8 cellular contexts compared by ENCODE assay signal in the genomic region with DNA sequence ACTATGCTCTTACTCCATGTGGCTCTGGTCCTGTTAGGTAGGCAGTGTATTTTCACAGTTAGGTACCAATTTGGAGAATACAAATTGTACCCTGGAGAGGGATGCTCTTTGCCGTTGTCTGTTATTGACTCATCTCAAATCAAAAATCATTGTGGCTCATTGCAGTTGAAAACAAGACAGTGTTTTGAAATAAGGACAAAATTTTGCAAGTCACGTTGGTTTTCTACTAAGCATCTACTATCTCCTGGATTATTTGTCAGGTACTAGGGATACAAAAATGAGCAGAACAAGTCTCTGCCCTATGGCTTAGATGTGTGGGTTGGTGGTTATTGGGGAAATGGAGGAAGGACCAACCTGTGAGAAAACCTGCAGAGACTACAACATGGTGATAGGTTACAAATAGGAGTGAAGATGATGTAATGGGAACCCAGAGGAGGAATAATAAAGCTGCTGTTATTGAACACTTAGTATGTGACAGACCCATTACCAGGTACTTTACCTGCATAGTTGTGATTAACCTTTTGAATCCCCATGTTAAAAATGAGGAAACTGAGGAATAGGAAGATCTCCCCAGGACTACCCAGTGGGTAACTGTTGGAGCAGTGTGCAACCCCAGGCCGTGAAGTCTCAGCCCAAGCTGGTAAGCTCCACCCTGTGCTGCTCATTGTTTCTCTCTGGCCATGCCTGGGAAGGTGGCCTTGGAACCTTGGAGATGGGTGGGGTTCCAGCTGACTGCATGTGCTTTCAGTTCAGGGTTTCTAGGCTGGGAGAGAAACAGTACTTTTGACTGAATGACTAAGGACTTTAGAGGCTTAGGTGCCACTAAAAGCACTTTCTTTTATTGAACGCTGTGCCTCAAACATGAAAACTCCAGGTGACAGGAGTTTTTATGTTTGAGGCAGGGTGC.
DNase-seq lines count a peak whose midpoint lies in the region; FAIRE-seq and TF ChIP-seq lines count a peak whose summit lies in the region.

No MANE protein-coding gene starts in this region.

- WGBS in esophagus squamous epithelium, 2 donors: 45 to 54% methylated on average over 3 to 4 of the region's 4 CpGs
- WGBS in small intestine, 3 donors: 36 to 60% (median 44%) methylated on average over 4 of the region's 4 CpGs
- WGBS in sigmoid colon, 2 donors: 41 to 58% methylated on average over 4 of the region's 4 CpGs

- H3K9me3 ChIP-seq in esophagus squamous epithelium (no peaks in the 10 kb centered on the region), small intestine (ENCODE audit: control insufficient read depth, low read depth) (no peaks in the 10 kb centered on the region), sigmoid colon (no peaks in the 10 kb centered on the region)

- H3K4me3 ChIP-seq in esophagus squamous epithelium (no peak overlapping the region), small intestine (ENCODE audit: low read depth in 1 of 2, low read length in 2 of 2) (no peak overlapping the region), coronary artery (no peak overlapping the region), sigmoid colon (no peak overlapping the region)

- TF ChIP-seq EP300 in sigmoid colon (IDR thresholded peaks at IDR 0.05): no peak

- H3K36me3 ChIP-seq in esophagus squamous epithelium: peaks cover 0 to 16% (median 0%) of the 10 kb centered on the region in 3 donors
- H3K36me3 ChIP-seq in small intestine (ENCODE audit: control insufficient read depth in 2 of 2, insufficient read depth in 2 of 2, low read length in 2 of 2): no peaks in the 10 kb centered on the region
- no peaks in the 10 kb centered on the region for H3K36me3 ChIP-seq in sigmoid colon

- no peak for FAIRE-seq in small intestine (lab: Jason Lieb, UNC)

- peak; percentile 12 for DNase-seq in NCI-H146 (lab: John Stamatoyannopoulos, UW)
- no peak for DNase-seq in NCI-H146 treated with DMSO at 0.1 percent for 48 hours (lab: John Stamatoyannopoulos, UW; ENCODE audit: unreplicated experiment)
- DNase-seq in NCI-H69 (lab: John Stamatoyannopoulos, UW): peak; percentile 84
- DNase-seq in esophagus squamous epithelium (lab: John Stamatoyannopoulos, UW): no peak
- peak; percentile 98 for DNase-seq in small intestine
- DNase-seq in coronary artery (ENCODE audit: low spot score): no peak
- no peak for DNase-seq in stimulated activated CD8-positive, alpha-beta memory T cell treated with anti-CD3 and anti-CD28 coated beads, Interleukin-4, amount 100 ng/mL, for 48 hours
- DNase-seq in sigmoid colon: no peak

- no peak for TF ChIP-seq POLR2A in esophagus squamous epithelium (IDR thresholded peaks at IDR 0.05)
- TF ChIP-seq POLR2A in sigmoid colon (IDR thresholded peaks at IDR 0.05): no peak

- TF ChIP-seq CTCF in esophagus squamous epithelium (IDR thresholded peaks at IDR 0.05): no peak
- TF ChIP-seq CTCF in coronary artery (IDR thresholded peaks at IDR 0.05): no peak
- no peak for TF ChIP-seq CTCF in sigmoid colon (IDR thresholded peaks at IDR 0.05)

- H3K27ac ChIP-seq in esophagus squamous epithelium (peak overlapping the region; percentile 80 to 91 (median 86)), small intestine (ENCODE audit: low read depth in 1 of 2, low read length in 1 of 2) (peak overlapping the region; percentile 91 to 93), coronary artery (peak overlapping the region in 1 of 2 donors; percentile 66), sigmoid colon (peak overlapping the region in 2 of 4 donors; percentile 58 to 66)

- no peaks in the 10 kb centered on the region for H3K27me3 ChIP-seq in esophagus squamous epithelium
- H3K27me3 ChIP-seq in small intestine (ENCODE audit: control insufficient read depth in 2 of 2, insufficient read depth in 2 of 2, low read length in 2 of 2): no peaks in the 10 kb centered on the region
- no peaks in the 10 kb centered on the region for H3K27me3 ChIP-seq in sigmoid colon

- intact Hi-C loops in esophagus squamous epithelium (cut with DNase I): no loop called here
- intact Hi-C loops in sigmoid colon (cut with DNase I): no loop called here

- peaks cover 43 to 71% (median 64%) of the 10 kb centered on the region in 3 donors for H3K4me1 ChIP-seq in esophagus squamous epithelium
- H3K4me1 ChIP-seq in small intestine (ENCODE audit: control insufficient read depth in 2 of 2, insufficient read depth in 1 of 2, low read depth in 1 of 2, low read length in 1 of 2): peaks cover 39 to 44% of the 10 kb centered on the region in 2 donors
- H3K4me1 ChIP-seq in sigmoid colon: peaks cover 0 to 64% (median 42%) of the 10 kb centered on the region in 4 donors

Comparison
In these comparisons a context has a peak if more than half of its experiments do, and no peak if none do; other contexts are left out.
1. DNase-seq: peak in NCI-H146 (single experiment), NCI-H69 (single experiment) and small intestine (single experiment); none in NCI-H146 treated with DMSO at 0.1 percent for 48 hours (single experiment), esophagus squamous epithelium (single experiment), coronary artery (single experiment), stimulated activated CD8-positive, alpha-beta memory T cell treated with anti-CD3 and anti-CD28 coated beads, Interleukin-4, amount 100 ng/mL, for 48 hours (single experiment) and sigmoid colon (single experiment).